Comparison of ENCODE assay signal across 1 cellular context in the genomic region with DNA sequence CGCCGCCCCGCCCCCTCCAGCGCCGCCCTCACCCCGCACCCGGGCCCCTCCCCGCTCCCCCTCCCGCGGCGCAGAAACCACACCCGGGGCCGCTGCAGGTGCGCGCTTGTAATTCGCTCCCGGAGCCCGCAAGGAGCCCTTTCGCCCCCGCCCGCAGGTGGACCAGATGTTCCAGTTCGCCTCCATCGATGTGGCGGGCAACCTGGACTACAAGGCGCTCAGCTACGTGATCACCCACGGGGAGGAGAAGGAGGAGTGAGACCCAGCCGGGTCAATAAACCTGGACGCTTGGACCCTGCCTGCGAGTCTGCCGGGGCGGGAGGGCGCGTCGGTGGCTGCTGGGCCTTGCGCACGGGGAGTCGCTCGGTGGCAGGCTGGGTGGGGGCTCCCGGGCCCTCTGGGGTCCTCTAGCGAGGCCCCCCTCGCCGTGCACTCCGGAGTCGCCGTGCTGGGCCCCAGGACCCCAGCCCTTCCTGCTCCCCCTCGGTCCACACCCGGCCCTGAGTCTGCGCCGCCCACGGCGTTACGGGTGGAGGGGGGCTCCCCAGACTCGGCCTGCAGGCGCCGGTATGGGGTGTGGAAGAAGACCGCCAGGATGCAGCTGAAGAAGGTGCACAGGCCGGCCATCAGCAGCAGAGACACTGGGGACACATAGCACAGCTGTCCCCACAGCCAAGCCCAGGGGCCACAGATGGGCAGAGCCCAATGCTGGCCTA.
TF ChIP-seq lines count a peak whose summit lies in the region.

No MANE protein-coding gene starts in this region.

TF ChIP-seq in K562, 482 proteins besides CTCF, POLR2A, EP300 and RAD21:
- peak; percentile 58 for TF ChIP-seq POLR2G (IDR thresholded peaks at IDR 0.05; ENCODE audit: low read depth, low read length)
- TF ChIP-seq BCOR (IDR thresholded peaks at IDR 0.05) = 0 out of 2 replicates have a peak, but pooled peaks have one; percentile 28
- peak in 1 of 2 experiments; percentile 19; a peak in 1 of 4 replicates for TF ChIP-seq RCOR1 (IDR thresholded peaks at IDR 0.05; ENCODE audit: borderline replicate concordance in 1 of 2, low read depth in 2 of 2, low read length in 2 of 2)
- TF ChIP-seq FIP1L1 (IDR thresholded peaks at IDR 0.05; ENCODE audit: low read depth, low read length, poor library complexity, severe bottlenecking) = peak; percentile 34
- no peak for TF ChIP-seq SMC3 (conservative IDR thresholded peaks at IDR 0.05; ENCODE audit: insufficient read depth, low read depth, low read length)
- TF ChIP-seq CTBP1 (IDR thresholded peaks at IDR 0.05; ENCODE audit: borderline replicate concordance) = peak; percentile 39; the same call in 1 of the 2 replicates
- TF ChIP-seq GTF2E2 (tag; IDR thresholded peaks at IDR 0.05) = no peak
- TF ChIP-seq NFE2 (IDR thresholded peaks at IDR 0.05; ENCODE audit: low read depth) = no peak
- TF ChIP-seq, protein P1, sequence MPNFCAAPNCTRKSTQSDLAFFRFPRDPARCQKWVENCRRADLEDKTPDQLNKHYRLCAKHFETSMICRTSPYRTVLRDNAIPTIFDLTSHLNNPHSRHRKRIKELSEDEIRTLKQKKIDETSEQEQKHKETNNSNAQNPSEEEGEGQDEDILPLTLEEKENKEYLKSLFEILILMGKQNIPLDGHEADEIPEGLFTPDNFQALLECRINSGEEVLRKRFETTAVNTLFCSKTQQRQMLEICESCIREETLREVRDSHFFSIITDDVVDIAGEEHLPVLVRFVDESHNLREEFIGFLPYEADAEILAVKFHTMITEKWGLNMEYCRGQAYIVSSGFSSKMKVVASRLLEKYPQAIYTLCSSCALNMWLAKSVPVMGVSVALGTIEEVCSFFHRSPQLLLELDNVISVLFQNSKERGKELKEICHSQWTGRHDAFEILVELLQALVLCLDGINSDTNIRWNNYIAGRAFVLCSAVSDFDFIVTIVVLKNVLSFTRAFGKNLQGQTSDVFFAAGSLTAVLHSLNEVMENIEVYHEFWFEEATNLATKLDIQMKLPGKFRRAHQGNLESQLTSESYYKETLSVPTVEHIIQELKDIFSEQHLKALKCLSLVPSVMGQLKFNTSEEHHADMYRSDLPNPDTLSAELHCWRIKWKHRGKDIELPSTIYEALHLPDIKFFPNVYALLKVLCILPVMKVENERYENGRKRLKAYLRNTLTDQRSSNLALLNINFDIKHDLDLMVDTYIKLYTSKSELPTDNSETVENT (CRISPR knock-in tag; IDR thresholded peaks at IDR 0.05) = 0 out of 2 replicates have a peak, but pooled peaks have one; percentile 14
- TF ChIP-seq, protein P2, sequence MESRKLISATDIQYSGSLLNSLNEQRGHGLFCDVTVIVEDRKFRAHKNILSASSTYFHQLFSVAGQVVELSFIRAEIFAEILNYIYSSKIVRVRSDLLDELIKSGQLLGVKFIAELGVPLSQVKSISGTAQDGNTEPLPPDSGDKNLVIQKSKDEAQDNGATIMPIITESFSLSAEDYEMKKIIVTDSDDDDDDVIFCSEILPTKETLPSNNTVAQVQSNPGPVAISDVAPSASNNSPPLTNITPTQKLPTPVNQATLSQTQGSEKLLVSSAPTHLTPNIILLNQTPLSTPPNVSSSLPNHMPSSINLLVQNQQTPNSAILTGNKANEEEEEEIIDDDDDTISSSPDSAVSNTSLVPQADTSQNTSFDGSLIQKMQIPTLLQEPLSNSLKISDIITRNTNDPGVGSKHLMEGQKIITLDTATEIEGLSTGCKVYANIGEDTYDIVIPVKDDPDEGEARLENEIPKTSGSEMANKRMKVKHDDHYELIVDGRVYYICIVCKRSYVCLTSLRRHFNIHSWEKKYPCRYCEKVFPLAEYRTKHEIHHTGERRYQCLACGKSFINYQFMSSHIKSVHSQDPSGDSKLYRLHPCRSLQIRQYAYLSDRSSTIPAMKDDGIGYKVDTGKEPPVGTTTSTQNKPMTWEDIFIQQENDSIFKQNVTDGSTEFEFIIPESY (CRISPR knock-in tag; IDR thresholded peaks at IDR 0.05) = peak; percentile 72
- peak; percentile 30 to 39; a peak in 2 of 4 replicates for TF ChIP-seq NRF1 (conservative IDR thresholded peaks at IDR 0.05 in 1 of 2, IDR thresholded peaks at IDR 0.05 in 1 of 2)
- TF ChIP-seq HSF4 (CRISPR knock-in tag; IDR thresholded peaks at IDR 0.05; ENCODE audit: borderline replicate concordance) = no peak
- TF ChIP-seq, protein P3, sequence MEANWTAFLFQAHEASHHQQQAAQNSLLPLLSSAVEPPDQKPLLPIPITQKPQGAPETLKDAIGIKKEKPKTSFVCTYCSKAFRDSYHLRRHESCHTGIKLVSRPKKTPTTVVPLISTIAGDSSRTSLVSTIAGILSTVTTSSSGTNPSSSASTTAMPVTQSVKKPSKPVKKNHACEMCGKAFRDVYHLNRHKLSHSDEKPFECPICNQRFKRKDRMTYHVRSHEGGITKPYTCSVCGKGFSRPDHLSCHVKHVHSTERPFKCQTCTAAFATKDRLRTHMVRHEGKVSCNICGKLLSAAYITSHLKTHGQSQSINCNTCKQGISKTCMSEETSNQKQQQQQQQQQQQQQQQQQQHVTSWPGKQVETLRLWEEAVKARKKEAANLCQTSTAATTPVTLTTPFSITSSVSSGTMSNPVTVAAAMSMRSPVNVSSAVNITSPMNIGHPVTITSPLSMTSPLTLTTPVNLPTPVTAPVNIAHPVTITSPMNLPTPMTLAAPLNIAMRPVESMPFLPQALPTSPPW (CRISPR knock-in tag; IDR thresholded peaks at IDR 0.05) = peak; percentile 89
- peak; percentile 66 to 67 for TF ChIP-seq MAZ (CRISPR knock-in tag; conservative IDR thresholded peaks at IDR 0.05 in 1 of 2, IDR thresholded peaks at IDR 0.05 in 1 of 2)
- TF ChIP-seq CBFA2T3 (IDR thresholded peaks at IDR 0.05) = 0 out of 2 replicates have a peak, but pooled peaks have one; percentile 20
- 0 out of 2 replicates have a peak, but pooled peaks have one; percentile 8 for TF ChIP-seq CBFA2T2 (conservative IDR thresholded peaks at IDR 0.05)
- TF ChIP-seq ESRRA (IDR thresholded peaks at IDR 0.05; ENCODE audit: borderline replicate concordance, low read depth) = peak; percentile 20; the same call in 1 of the 2 replicates
